ENCODE assay signal across 14 cellular contexts in genomic region chr7:155222046-155222445, GRCh38.
"Had no signal": no experiment of that assay in that cellular context is flagged by ENCODE, and none has a peak within 500 bp of the region (broad histone marks: within the 10 kb centered on the region; RNA-seq: fewer than 3 reads in every experiment).

No MANE protein-coding gene starts in this region.

- H3K27ac ChIP-seq: ascending aorta, coronary artery, gastroesophageal sphincter, left ventricle myocardium inferior, skin epidermis, tibial nerve had no signal

- H3K36me3 ChIP-seq: ascending aorta, gastroesophageal sphincter, left ventricle myocardium inferior, tibial nerve had no signal

- H3K9me3 Mint-ChIP-seq: activated CD4-positive, alpha-beta memory T cell treated with anti-CD3 and anti-CD28 coated beads, Interleukin-2, amount 10 ng/mL, durations not matched to agents 7 days and 5 days; activated T-helper 1 cell treated with anti-CD3 and anti-CD28 coated beads, Interleukin-12 subunit alpha, Interleukin-12 subunit beta, Interleukin-2, Interleukin-4 antibody, amounts not matched to agents 30 ng/mL and 10 ng/mL and 1 ng/mL, durations not matched to agents 14 hours and 24 hours and 36 hours had no signal

- H3K4me1 ChIP-seq: ascending aorta, gastroesophageal sphincter, left ventricle myocardium inferior, tibial nerve had no signal

- H3K4me3 Mint-ChIP-seq: activated CD4-positive, alpha-beta memory T cell treated with anti-CD3 and anti-CD28 coated beads, Interleukin-2, amount 10 ng/mL, durations not matched to agents 7 days and 5 days; activated T-helper 1 cell treated with anti-CD3 and anti-CD28 coated beads, Interleukin-12 subunit alpha, Interleukin-12 subunit beta, Interleukin-2, Interleukin-4 antibody, amounts not matched to agents 30 ng/mL and 10 ng/mL and 1 ng/mL, durations not matched to agents 14 hours and 24 hours and 36 hours had no signal

- DNase-seq: activated CD4-positive, alpha-beta memory T cell treated with anti-CD3 and anti-CD28 coated beads, Interleukin-2, amount 10 ng/mL, durations not matched to agents 7 days and 5 days; activated naive CD4-positive, alpha-beta T cell; effector CD8-positive, alpha-beta T cell; islet precursor cell; left ventricle myocardium inferior; mesendoderm; retina; T-helper 9 cell had no signal

- H3K4me3 ChIP-seq: ascending aorta, coronary artery, gastroesophageal sphincter, left ventricle myocardium inferior, skin epidermis, tibial nerve had no signal

- H3K27ac Mint-ChIP-seq: activated CD4-positive, alpha-beta memory T cell treated with anti-CD3 and anti-CD28 coated beads, Interleukin-2, amount 10 ng/mL, durations not matched to agents 7 days and 5 days; activated T-helper 1 cell treated with anti-CD3 and anti-CD28 coated beads, Interleukin-12 subunit alpha, Interleukin-12 subunit beta, Interleukin-2, Interleukin-4 antibody, amounts not matched to agents 30 ng/mL and 10 ng/mL and 1 ng/mL, durations not matched to agents 14 hours and 24 hours and 36 hours had no signal

- H3K9me3 ChIP-seq: ascending aorta, gastroesophageal sphincter, left ventricle myocardium inferior, tibial nerve had no signal

- ATAC-seq: gastroesophageal sphincter had no signal

- H3K27me3 ChIP-seq: ascending aorta had no signal
